ENCODE assay signal across 8 cellular contexts in the genomic region with DNA sequence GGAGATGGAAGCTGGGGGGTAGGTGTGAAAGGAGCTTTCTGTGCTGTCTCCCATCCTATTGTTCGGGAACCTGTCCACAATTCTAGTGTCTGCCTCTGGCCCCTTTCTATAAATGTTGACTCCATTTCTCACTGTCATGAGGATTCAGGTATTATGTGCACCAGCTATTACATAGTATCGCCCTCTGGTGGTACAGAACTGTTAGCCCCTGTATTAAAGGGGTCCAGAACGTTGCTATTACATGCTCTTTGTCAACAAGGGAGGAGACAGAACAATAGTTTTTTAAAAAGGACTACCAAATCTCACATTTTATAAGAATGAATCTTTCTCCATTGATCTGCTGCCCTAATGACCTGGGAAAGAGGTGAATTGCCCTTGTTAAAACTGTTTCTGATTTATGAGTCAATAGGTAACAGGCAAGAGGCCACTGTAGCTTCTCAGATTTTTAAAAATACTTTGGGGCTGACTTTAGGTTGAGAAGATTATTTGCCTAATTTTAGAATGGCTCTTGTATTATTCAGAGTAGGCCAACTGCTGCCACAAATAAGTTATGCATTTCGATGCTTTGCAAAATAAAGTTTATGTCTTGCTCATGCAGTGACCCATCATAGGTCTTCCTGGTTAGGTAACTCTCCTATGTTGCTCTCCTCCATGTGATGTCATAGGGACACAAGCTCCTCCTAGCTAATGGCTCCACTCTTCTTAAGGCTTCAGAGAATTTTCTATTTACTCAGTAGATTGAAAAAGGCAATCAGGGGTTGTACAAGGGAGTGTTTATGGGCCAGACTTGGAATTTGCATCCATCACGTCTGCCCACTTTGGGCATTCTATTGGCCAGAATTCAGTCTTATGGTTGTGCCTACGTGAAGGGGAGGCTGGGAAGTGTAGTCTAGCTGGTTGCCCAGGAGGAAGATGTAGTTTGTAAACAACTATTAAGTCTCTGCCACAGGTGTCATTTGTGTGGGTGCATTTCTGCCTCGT.
DNase-seq lines count a peak whose midpoint lies in the region; ATAC-seq, FAIRE-seq and TF ChIP-seq lines count a peak whose summit lies in the region.

No MANE protein-coding gene starts in this region.

- ATAC-seq in GM18907 (IDR thresholded peaks at IDR 0.05; ENCODE audit: unreplicated experiment) (peak; percentile 87), HG03139 (IDR thresholded peaks at IDR 0.05; ENCODE audit: unreplicated experiment) (peak; percentile 79)

- in situ Hi-C loops in astrocyte of the cerebellum (cut with HindIII; ENCODE audit: low sequenced_read_pairs): no loop called here

- DNase-seq in D721Med (ENCODE audit: insufficient read length, low spot score) (no peak), NCI-H526 (lab: John Stamatoyannopoulos, UW) (peak; percentile 30 to 71), astrocyte of the cerebellum (ENCODE audit: low read depth) (no peak), kidney glomerular epithelial cell (lab: John Stamatoyannopoulos, UW) (peak; percentile 32), T1000 (lab: John Stamatoyannopoulos, UW) (no peak)
- no peak for DNase-seq in activated CD8-positive, alpha-beta memory T cell treated with anti-CD3 and anti-CD28 coated beads, Interleukin-2, amount 50 U/mL, for 4 hours

- H3K4me3 ChIP-seq in astrocyte of the cerebellum (ENCODE audit: low read depth, low read length): no peak overlapping the region

- FAIRE-seq in D721Med (lab: Jason Lieb, UNC): peak; percentile 77

- TF ChIP-seq CTCF in D721Med (IDR thresholded peaks at IDR 0.05; ENCODE audit: insufficient read depth, missing control alignments) (peak; percentile 79), astrocyte of the cerebellum (IDR thresholded peaks at IDR 0.05; ENCODE audit: low read depth, low read length, missing control alignments) (peak; percentile 78)

Comparison
In these comparisons a context has a peak if more than half of its experiments do, and no peak if none do; other contexts are left out.
1. DNase-seq: peak in NCI-H526 (2 of 2) and kidney glomerular epithelial cell (single experiment); none in D721Med (single experiment), astrocyte of the cerebellum (single experiment), T1000 (single experiment) and activated CD8-positive, alpha-beta memory T cell treated with anti-CD3 and anti-CD28 coated beads, Interleukin-2, amount 50 U/mL, for 4 hours (single experiment).